ENCODE assay signal across 8 cellular contexts in the genomic region with DNA sequence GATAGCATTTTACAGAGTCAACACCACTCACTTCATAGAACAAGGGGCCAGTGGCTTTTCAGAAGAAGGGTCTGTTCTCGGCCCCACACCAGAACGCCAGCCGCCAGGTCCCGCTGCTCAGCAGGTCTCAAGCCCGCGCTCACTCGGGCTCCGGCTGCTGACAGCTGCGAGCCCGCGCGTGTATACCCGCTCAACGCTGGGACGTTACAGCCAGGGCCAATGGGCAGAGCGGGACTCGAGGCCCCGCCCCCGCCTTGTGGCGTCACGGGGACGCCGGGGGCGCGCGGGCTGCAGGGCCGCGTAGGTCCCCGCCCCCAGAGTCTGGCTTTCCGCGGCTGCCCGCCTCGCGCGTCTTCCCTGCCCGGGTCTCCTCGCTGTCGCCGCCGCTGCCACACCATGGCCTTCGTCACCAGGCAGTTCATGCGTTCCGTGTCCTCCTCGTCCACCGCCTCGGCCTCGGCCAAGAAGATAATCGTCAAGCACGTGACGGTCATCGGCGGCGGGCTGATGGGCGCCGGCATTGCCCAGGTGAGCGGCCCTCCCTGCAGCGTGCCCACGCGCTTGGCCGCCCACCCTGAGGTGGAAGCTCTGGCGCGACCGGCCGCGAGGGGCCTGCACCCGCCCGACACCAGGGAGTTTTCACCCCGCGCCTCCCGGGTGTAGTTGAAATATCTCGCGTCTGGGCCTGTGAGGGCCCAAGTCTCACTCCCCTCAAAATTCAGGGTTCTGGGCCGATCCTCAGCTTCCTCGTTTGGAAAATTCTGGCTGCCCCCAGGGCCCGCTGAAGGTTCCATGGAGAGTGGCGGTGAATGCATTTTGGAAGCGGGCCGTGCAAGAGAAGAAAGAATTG. TPM values are rescaled to one million over a fixed set of nuclear protein-coding genes. Genes with fewer than 3 reads are reported as not detected.
DNase-seq lines count a peak whose midpoint lies in the region; ATAC-seq, FAIRE-seq and TF ChIP-seq lines count a peak whose summit lies in the region.

A gene (plus strand): TSS at position 353 of the 850 bp plus-strand sequence. CDS start 44 bp downstream, at position 397.

- peak; percentile 97 for FAIRE-seq in GM12892 (lab: Jason Lieb, UNC)

- WGBS in adipose tissue, 3 donors = 0 to 1% (median 0%) methylated on average over 71 to 78 of the region's 78 CpGs
- WGBS in transverse colon (ENCODE audit: low coverage in 1 of 2), 2 donors = 1% methylated on average over 37 of the region's 78 CpGs; no CpG with 5 or more reads in 1 of the 2 donors

- no peaks in the 10 kb centered on the region for H3K36me3 ChIP-seq in transverse colon

- peak within 1 kb of the TSS; percentile 95 to 97 (median 96) for H3K4me3 Mint-ChIP-seq in T-cell

- POLR2A ChIA-PET in T-cell (lab: Charles Lee) = interaction anchor here (0.6 kb wide), 5 partner anchors 12 to 585 kb away, joined by 3 to 6 read pairs (median 5); no protein-coding TSS in a partner anchor

- H3K27ac ChIP-seq in adipose tissue (ENCODE audit: low read depth, low read length) (no peak within 1 kb of the TSS), transverse colon (peak within 1 kb of the TSS; percentile 89 to 97 (median 93))

- peak; percentile 90 for TF ChIP-seq POLR2A in GM12892 (IDR thresholded peaks at IDR 0.05; ENCODE audit: low read depth, low read length)
- TF ChIP-seq POLR2A in transverse colon (IDR thresholded peaks at IDR 0.05) = peak; percentile 94

- CTCF ChIA-PET in T-cell (lab: Charles Lee) = interaction anchor here (0.5 to 0.6 kb wide), 3 partner anchors 83 to 569 kb away, joined by 3 to 7 read pairs (median 4); no protein-coding TSS in a partner anchor

- H3K4me1 Mint-ChIP-seq in T-cell = peaks cover 60 to 62% (median 61%) of the 10 kb centered on the region in 3 donors

- no peaks in the 10 kb centered on the region for H3K36me3 Mint-ChIP-seq in T-cell

- DNase-seq in GM12892 (ENCODE audit: insufficient read length) (peak; percentile 82), NCI-H1436 (lab: John Stamatoyannopoulos, UW) (peak; percentile 88), T-cell (peak; percentile 86 to 96 (median 92)), cardiac septum (ENCODE audit: low spot score) (peak; percentile 97), pons (ENCODE audit: low spot score) (peak; percentile 95), transverse colon (peak; percentile 96)

- in situ Hi-C loops in transverse colon (cut with MboI; ENCODE audit: low pct_ligation_motif_present in 1 of 4, low pct_unique_long_range_greater_than_20kb in 1 of 4, low sequenced_read_pairs in 3 of 4) = no loop called here

- no peaks in the 10 kb centered on the region for H3K27me3 ChIP-seq in transverse colon

- intact Hi-C loops in cardiac septum (cut with DNase I) = loop anchor here (2.0 kb wide), 1 partner anchor 59 kb away; a partner anchor contains a TSS
- intact Hi-C loops in transverse colon (cut with DNase I; ENCODE audit: low total_unique reads) = no loop called here

- no peaks in the 10 kb centered on the region for H3K27me3 Mint-ChIP-seq in T-cell

- peak within 1 kb of the TSS; percentile 53 to 99 (median 78) for H3K4me3 ChIP-seq in transverse colon

- no peak for TF ChIP-seq EP300 in transverse colon (IDR thresholded peaks at IDR 0.05; ENCODE audit: low read depth)

- no peaks in the 10 kb centered on the region for H3K9me3 ChIP-seq in transverse colon

- TF ChIP-seq CTCF in transverse colon (IDR thresholded peaks at IDR 0.05) = no peak

- H3K27ac Mint-ChIP-seq in T-cell = peak within 1 kb of the TSS; percentile 85 to 93

- H3K4me1 ChIP-seq in transverse colon = peaks cover 25 to 58% (median 52%) of the 10 kb centered on the region in 4 donors

- ATAC-seq in HG02798 (IDR thresholded peaks at IDR 0.05; ENCODE audit: poor library complexity, unreplicated experiment) (peak; percentile 97), T-cell (replicated peaks in 1 of 4) (peak; percentile 98 to 99 (median 98))

- no peaks in the 10 kb centered on the region for H3K9me3 Mint-ChIP-seq in T-cell

RNA-seq across cellular contexts. Expression of the gene that starts here (rescaled TPM):
- polyA plus RNA-seq in GM12892 (2012; ENCODE audit: missing spikeins) = 43.4 TPM
- total RNA-seq in T-cell = 10 to 100 TPM; 14.2 to 25.0 (median 17.8) TPM
- polyA plus RNA-seq in adipose tissue = 100 to 1,000 TPM in 2 of 3 donors, 10 to 100 TPM in 1; 62.2 to 297 (median 111) TPM
- 121 TPM for total RNA-seq in cardiac septum
- 100 to 1,000 TPM in 3 of 4 donors, 10 to 100 TPM in 1; 47.5 to 135 (median 117) TPM for total RNA-seq in transverse colon
